ENCODE assay signal across 2 cellular contexts in the genomic region with DNA sequence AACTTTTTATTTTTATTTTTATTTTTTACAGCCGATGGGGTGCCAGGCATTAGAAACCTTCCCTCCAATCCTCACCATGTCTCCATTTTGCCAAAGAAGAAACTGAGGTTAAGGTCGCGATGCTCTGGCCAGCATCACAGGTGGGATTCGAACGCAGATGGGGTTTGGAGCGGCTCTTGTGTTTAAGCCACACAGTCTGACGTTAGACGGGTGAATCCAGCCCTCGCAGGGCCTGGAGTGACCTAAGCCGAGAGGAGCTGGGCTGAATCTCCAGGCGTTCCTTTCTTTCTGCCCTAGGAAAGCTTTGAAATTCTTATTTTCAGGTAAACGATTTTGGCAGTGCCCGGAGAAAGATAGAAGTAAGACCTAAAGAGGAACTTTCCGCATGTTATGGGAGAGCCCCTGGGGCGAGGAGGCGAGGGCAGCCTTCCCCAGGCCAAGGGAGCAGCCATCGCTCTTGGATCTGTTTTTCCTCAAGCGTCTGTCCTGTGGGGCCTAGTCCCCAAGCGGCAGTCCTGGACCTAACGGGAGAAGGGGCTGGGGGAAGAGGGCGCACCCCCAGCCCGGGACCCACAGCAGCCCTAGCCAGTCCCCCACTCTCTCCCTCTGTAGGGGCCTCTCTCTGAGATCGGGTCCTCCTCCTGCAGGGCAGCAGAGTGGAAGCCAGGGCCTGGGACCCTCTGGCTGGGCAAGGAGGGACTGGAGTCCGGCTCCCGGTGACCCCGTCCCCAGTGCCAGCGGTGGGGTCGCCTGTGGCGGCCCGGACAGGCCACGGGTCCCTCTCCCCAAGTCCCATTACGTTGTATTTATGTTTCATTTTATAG.
TF ChIP-seq lines count a peak whose summit lies in the region.

No MANE protein-coding gene starts in this region.

TF ChIP-seq in HepG2, 621 proteins besides CTCF, POLR2A, EP300 and RAD21:
- TF ChIP-seq RNF2 (conservative IDR thresholded peaks at IDR 0.05; ENCODE audit: low read depth) (peak; percentile 54; the same call in 1 of the 2 replicates), ATF7-NPFF (CRISPR knock-in tag; IDR thresholded peaks at IDR 0.05; ENCODE audit: low read depth) (no peak)

TF ChIP-seq in H1, 55 proteins besides CTCF, POLR2A, EP300 and RAD21:
- TF ChIP-seq CBX8 (IDR thresholded peaks at IDR 0.05; ENCODE audit: borderline replicate concordance, low read depth, low read length) (peak; percentile 69), TBP (IDR thresholded peaks at IDR 0.05; ENCODE audit: low read depth, low read length) (no peak), JUN (IDR thresholded peaks at IDR 0.05; ENCODE audit: low read depth, low read length) (no peak), RNF2 (IDR thresholded peaks at IDR 0.05; ENCODE audit: borderline replicate concordance, low read depth, low read length, missing control alignments, poor library complexity, severe bottlenecking) (peak; percentile 38), EZH2 (IDR thresholded peaks at IDR 0.05; ENCODE audit: low read depth, low read length, severe bottlenecking) (peak; percentile 20)
